ENCODE assay signal across 8 cellular contexts in genomic region chr4:138242830-138243149, GRCh38. TPM values are rescaled to one million over a fixed set of nuclear protein-coding genes. Genes with fewer than 3 reads are reported as not detected.
DNase-seq lines count a peak whose midpoint lies in the region; ATAC-seq, FAIRE-seq and TF ChIP-seq lines count a peak whose summit lies in the region.

No MANE protein-coding gene starts in this region.

- TF ChIP-seq CTCF in heart left ventricle (IDR thresholded peaks at IDR 0.05) (no peak), keratinocyte (optimal IDR thresholded peaks at IDR 0.05 in 1 of 3, IDR thresholded peaks at IDR 0.05 in 1 of 3, conservative IDR thresholded peaks at IDR 0.05 in 1 of 3; ENCODE audit: extremely low read depth in 1 of 3, insufficient read depth in 2 of 3, low read length in 3 of 3) (no peak), type B pancreatic cell (conservative IDR thresholded peaks at IDR 0.05) (no peak)

- H3K9me3 ChIP-seq in heart left ventricle (no peaks in the 10 kb centered on the region), keratinocyte (ENCODE audit: control insufficient read depth, low read depth, low read length) (no peaks in the 10 kb centered on the region)

- H3K4me1 ChIP-seq in heart left ventricle = peaks cover 0 to 11% (median 0%) of the 10 kb centered on the region in 12 donors
- H3K4me1 ChIP-seq in keratinocyte (ENCODE audit: control insufficient read depth, extremely low read depth, insufficient read depth, low read length) = peaks cover 9% of the 10 kb centered on the region

- FAIRE-seq in keratinocyte (lab: Jason Lieb, UNC) = no peak

- H3K36me3 ChIP-seq in heart left ventricle = no peaks in the 10 kb centered on the region
- H3K36me3 ChIP-seq in keratinocyte (ENCODE audit: control insufficient read depth in 2 of 2, extremely low read depth in 1 of 2, insufficient read depth in 2 of 2, low read length in 2 of 2) = no peaks in the 10 kb centered on the region

- DNase-seq in heart left ventricle (no peak), left cardiac atrium (no peak), keratinocyte (ENCODE audit: low read depth, low spot score) (no peak), type B pancreatic cell (ENCODE audit: extremely low spot score, unreplicated experiment) (no peak), midbrain (lab: John Stamatoyannopoulos, UW) (no peak), AML-193 (lab: John Stamatoyannopoulos, UW) (no peak), left lobe of liver (ENCODE audit: low spot score) (no peak)

- H4K20me1 ChIP-seq in keratinocyte (ENCODE audit: control insufficient read depth, extremely low read depth, insufficient read depth, low read length) = no peaks in the 10 kb centered on the region

- ATAC-seq in heart left ventricle (no peak), left cardiac atrium (no peak), left lobe of liver (no peak)

- dilution Hi-C loops in keratinocyte (cut with MboI; ENCODE audit: extremely low pct_ligation_motif_present, low sequenced_read_pairs) = no loop called here

- H3K9me1 ChIP-seq in keratinocyte (ENCODE audit: control insufficient read depth, extremely low read depth, insufficient read depth, low read length) = no peaks in the 10 kb centered on the region

- H3K4me2 ChIP-seq in keratinocyte (ENCODE audit: control insufficient read depth, extremely low read depth, insufficient read depth, low read depth, low read length) = peak overlapping the region; percentile 80

- no peaks in the 10 kb centered on the region for H3K36me3 Mint-ChIP-seq in activated naive CD8-positive, alpha-beta T cell
- no peaks in the 10 kb centered on the region for H3K36me3 Mint-ChIP-seq in type B pancreatic cell

- H3K27me3 Mint-ChIP-seq in activated naive CD8-positive, alpha-beta T cell = peaks cover 3% of the 10 kb centered on the region
- no peaks in the 10 kb centered on the region for H3K27me3 Mint-ChIP-seq in type B pancreatic cell

- peak overlapping the region; percentile 83 for H3K9ac ChIP-seq in keratinocyte (ENCODE audit: control insufficient read depth, extremely low read depth, insufficient read depth, low read length)

- 45 to 90% (median 86%) methylated on average over 1 of the region's 1 CpG for WGBS in heart left ventricle, 4 donors

- H3K27ac ChIP-seq in heart left ventricle (peak overlapping the region in 1 of 12 donors; percentile 68), keratinocyte (ENCODE audit: control insufficient read depth, insufficient read depth, low read length) (peak overlapping the region; percentile 93)

- H3K27me3 ChIP-seq in heart left ventricle = no peaks in the 10 kb centered on the region
- no peaks in the 10 kb centered on the region for H3K27me3 ChIP-seq in keratinocyte (ENCODE audit: control insufficient read depth, extremely low read depth, insufficient read depth, low read length)

- intact Hi-C loops in heart left ventricle (cut with DNase I) (no loop called here), left cardiac atrium (cut with DNase I) (no loop called here)

- H3K4me3 ChIP-seq in heart left ventricle (peak overlapping the region in 9 of 12 donors; percentile 16 to 46 (median 28)), keratinocyte (ENCODE audit: control insufficient read depth in 2 of 3, extremely low read depth in 1 of 3, insufficient read depth in 2 of 3, low read depth in 1 of 3, low read length in 3 of 3) (peak overlapping the region; percentile 10 to 38 (median 29))

- H3K79me2 ChIP-seq in keratinocyte (ENCODE audit: control insufficient read depth, insufficient read depth, low read length) = peaks cover 23% of the 10 kb centered on the region

- H3K27ac Mint-ChIP-seq in activated naive CD8-positive, alpha-beta T cell = peak overlapping the region; percentile 92
- peak overlapping the region; percentile 99 for H3K27ac Mint-ChIP-seq in type B pancreatic cell

- H3K4me3 Mint-ChIP-seq in activated naive CD8-positive, alpha-beta T cell = peak overlapping the region; percentile 90
- H3K4me3 Mint-ChIP-seq in type B pancreatic cell = peak overlapping the region; percentile 96

- no peaks in the 10 kb centered on the region for H3K9me3 Mint-ChIP-seq in activated naive CD8-positive, alpha-beta T cell (ENCODE audit: low read depth)
- peaks cover 4% of the 10 kb centered on the region for H3K9me3 Mint-ChIP-seq in type B pancreatic cell

- peaks cover 28% of the 10 kb centered on the region for H3K4me1 Mint-ChIP-seq in activated naive CD8-positive, alpha-beta T cell (ENCODE audit: low read depth)
- H3K4me1 Mint-ChIP-seq in type B pancreatic cell (ENCODE audit: unreplicated experiment) = peaks cover 27% of the 10 kb centered on the region

- peak overlapping the region; percentile 37 for H2AFZ ChIP-seq in keratinocyte (ENCODE audit: control insufficient read depth, low read length)

- TF ChIP-seq POLR2A in heart left ventricle (IDR thresholded peaks at IDR 0.05) = no peak

RNA-seq across cellular contexts. Expression of gene SLC7A11, which starts 0.6 kb away (rescaled TPM):
- 1 to 10 TPM in 1 of 9 donors, under 1 TPM in 7, not detected in 1; 0.04 to 1.0 (median 0.13) TPM for total RNA-seq in heart left ventricle
- polyA plus RNA-seq in heart left ventricle = under 1 TPM; 0.04 to 0.10 TPM
- total RNA-seq in left cardiac atrium = 1 to 10 TPM; 3.3 to 4.7 TPM
- polyA plus RNA-seq in keratinocyte = 4.0 to 8.4 TPM (median 6.0 TPM) in 3 replicates
- polyA plus RNA-seq in keratinocyte (2011; ENCODE audit: low read depth) = 10.3 TPM
- 1.6 and 4.4 TPM in 2 replicates for polyA plus RNA-seq in keratinocyte (2011; cell fraction: cytosol; rRNA removed)
- polyA plus RNA-seq in keratinocyte (2011; cell fraction: nucleus; rRNA removed) = 8.3 and 13.8 TPM in 2 replicates
- 6.0 and 11.5 TPM in 2 replicates for polyA plus RNA-seq in keratinocyte (2012; ENCODE audit: low replicate concordance)
- 7.1 to 14.6 TPM (median 11.7 TPM) in 3 replicates for polyA minus RNA-seq in keratinocyte
- polyA minus RNA-seq in keratinocyte (2011; cell fraction: cytosol; rRNA and poly(A)+ RNA removed) = 4.8 TPM
- 18.3 and 27.8 TPM in 2 replicates for polyA minus RNA-seq in keratinocyte (2011; cell fraction: nucleus; rRNA and poly(A)+ RNA removed)
- 6.3 and 13.7 TPM in 2 replicates for total RNA-seq in type B pancreatic cell (ENCODE audit: low replicate concordance)
- 0.13 TPM for total RNA-seq in left lobe of liver
